ENCODE assay signal across 15 cellular contexts in the genomic region with DNA sequence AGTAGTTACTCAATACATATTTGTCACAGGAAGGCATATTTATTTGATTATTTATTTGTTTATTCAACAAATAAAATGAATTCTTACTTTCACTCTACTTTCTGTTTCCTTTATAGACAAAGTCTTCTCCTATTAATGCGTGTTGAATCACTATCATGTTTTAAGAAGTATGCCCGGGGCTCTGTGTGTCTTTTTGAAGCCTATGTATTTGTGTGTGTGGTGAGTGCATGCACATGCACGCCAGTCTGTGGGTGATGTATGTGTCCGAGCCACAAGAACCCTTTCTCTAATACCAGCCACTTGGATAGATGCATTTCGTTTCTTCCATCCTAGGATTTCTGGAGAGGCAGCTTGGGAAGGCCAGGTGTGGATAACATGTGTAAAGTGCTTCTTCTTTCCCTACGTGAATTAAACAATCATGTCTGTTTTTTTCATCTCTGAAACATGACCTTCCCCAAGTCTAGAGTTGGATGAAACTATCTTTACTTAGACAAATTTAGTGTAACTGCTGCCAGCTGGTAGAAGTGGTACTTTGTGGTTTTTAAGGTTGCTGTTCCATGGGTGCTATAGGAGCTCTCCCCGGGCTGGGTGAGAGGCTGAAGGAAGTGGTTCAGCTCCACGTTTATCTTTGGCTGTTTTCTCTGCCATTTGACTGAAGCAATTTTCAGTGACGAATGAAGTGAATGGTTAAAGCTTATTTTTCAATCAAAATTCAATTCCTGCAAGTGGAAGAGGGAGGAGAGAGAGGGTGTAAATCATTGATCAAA. TPM values are rescaled to one million over a fixed set of nuclear protein-coding genes. Genes with fewer than 3 reads are reported as not detected.
DNase-seq lines count a peak whose midpoint lies in the region; ATAC-seq, FAIRE-seq and TF ChIP-seq lines count a peak whose summit lies in the region.
"Had no signal": no experiment of that assay in that cellular context is flagged by ENCODE, and none has a peak within 500 bp of the region (broad histone marks: within the 10 kb centered on the region; RNA-seq: fewer than 3 reads in every experiment).

No MANE protein-coding gene starts in this region.

- H2AFZ ChIP-seq in Loucy (ENCODE audit: low read length), result peak overlapping the region; percentile 41; the same call in 1 of the 2 replicates
- no peak overlapping the region for H2AFZ ChIP-seq in astrocyte (ENCODE audit: low read depth, low read length)

- H3K4me2 ChIP-seq in Loucy (ENCODE audit: low read depth, low read length, poor library complexity, severe bottlenecking) (peak overlapping the region; percentile 54), astrocyte (ENCODE audit: low read length) (no peak overlapping the region)

- H3K4me1 ChIP-seq in Loucy (ENCODE audit: insufficient read depth, low read length, poor library complexity, severe bottlenecking) (peaks cover 13% of the 10 kb centered on the region), astrocyte (ENCODE audit: insufficient read depth, low read length) (peaks cover 9% of the 10 kb centered on the region), pancreas (no peaks in the 10 kb centered on the region)
- H3K4me1 ChIP-seq: SJCRH30, spleen had no signal

- H3K4me3 ChIP-seq in Loucy (ENCODE audit: low read length, poor library complexity, severe bottlenecking) (peak overlapping the region; percentile 19), astrocyte (ENCODE audit: insufficient read depth, low read depth, low read length) (no peak overlapping the region), pancreas (no peak overlapping the region)
- H3K4me3 ChIP-seq: ovary, SJCRH30, spleen had no signal

- H3K36me3 Mint-ChIP-seq in astrocyte (ENCODE audit: low read depth, unreplicated experiment) (no peaks in the 10 kb centered on the region), mesothelial cell of epicardium (no peaks in the 10 kb centered on the region)

- H3K9me3 Mint-ChIP-seq in astrocyte (ENCODE audit: unreplicated experiment) (peaks cover 2% of the 10 kb centered on the region), mesothelial cell of epicardium (peaks cover 5% of the 10 kb centered on the region)

- H3K27me3 Mint-ChIP-seq in astrocyte (ENCODE audit: low read depth, unreplicated experiment), result peaks cover 7% of the 10 kb centered on the region
- no peaks in the 10 kb centered on the region for H3K27me3 Mint-ChIP-seq in mesothelial cell of epicardium (ENCODE audit: low read depth)

- WGBS in pancreas, 2 donors, result 68% methylated on average over 9 of the region's 9 CpGs

- H3K27ac Mint-ChIP-seq in astrocyte (ENCODE audit: unreplicated experiment), result peak overlapping the region; percentile 27
- peak overlapping the region; percentile 93 for H3K27ac Mint-ChIP-seq in mesothelial cell of epicardium

- H3K4me3 Mint-ChIP-seq in astrocyte (ENCODE audit: unreplicated experiment), result peak overlapping the region; percentile 10
- H3K4me3 Mint-ChIP-seq in mesothelial cell of epicardium, result no peak overlapping the region

- no peaks in the 10 kb centered on the region for H3F3A ChIP-seq in Loucy (ENCODE audit: low read depth)

- H3K9me3 ChIP-seq in Loucy (ENCODE audit: insufficient read depth, low read depth, low read length) (no peaks in the 10 kb centered on the region), astrocyte (ENCODE audit: insufficient read depth, low read depth, low read length) (no peaks in the 10 kb centered on the region), pancreas (no peaks in the 10 kb centered on the region)
- H3K9me3 ChIP-seq: ovary, SJCRH30, spleen had no signal

- TF ChIP-seq CTCF in D721Med (IDR thresholded peaks at IDR 0.05; ENCODE audit: insufficient read depth, missing control alignments), result no peak
- TF ChIP-seq CTCF in Loucy (conservative IDR thresholded peaks at IDR 0.05; ENCODE audit: low read length), result no peak
- no peak for TF ChIP-seq CTCF in astrocyte (IDR thresholded peaks at IDR 0.05; ENCODE audit: insufficient read depth, low read depth, low read length)
- no peak for TF ChIP-seq CTCF in mesothelial cell of epicardium (IDR thresholded peaks at IDR 0.05; ENCODE audit: unreplicated experiment)
- no peak for TF ChIP-seq CTCF in pancreas (IDR thresholded peaks at IDR 0.05)

- FAIRE-seq in D721Med (lab: Jason Lieb, UNC), result peak; percentile 29
- FAIRE-seq in astrocyte (lab: Jason Lieb, UNC), result no peak
- FAIRE-seq in pancreas (lab: Jason Lieb, UNC), result no peak

- H3K9ac ChIP-seq in Loucy (ENCODE audit: low read depth, low read length, poor library complexity, severe bottlenecking) (peak overlapping the region; percentile 40), astrocyte (ENCODE audit: low read length) (no peak overlapping the region)

- no peak for DNase-seq in D721Med (ENCODE audit: insufficient read length, low spot score)
- DNase-seq in astrocyte (ENCODE audit: low read depth), result no peak
- no peak for DNase-seq in mesothelial cell of epicardium (ENCODE audit: low spot score in 2 of 2, unreplicated experiment in 2 of 2)
- no peak for DNase-seq in occipital lobe (lab: John Stamatoyannopoulos, UW)
- DNase-seq in dermis blood vessel endothelial cell, result no peak
- DNase-seq in pancreas, result no peak
- DNase-seq: activated CD8-positive, alpha-beta memory T cell treated with anti-CD3 and anti-CD28 coated beads for 24 hours; activated gamma-delta T cell; KG1; NCI-H1930; ovary; spleen had no signal

- H3K36me3 ChIP-seq in Loucy (ENCODE audit: insufficient read depth, low read length) (no peaks in the 10 kb centered on the region), astrocyte (ENCODE audit: insufficient read depth, low read length) (no peaks in the 10 kb centered on the region), pancreas (no peaks in the 10 kb centered on the region)
- H3K36me3 ChIP-seq: ovary, SJCRH30, spleen had no signal

- H3K79me2 ChIP-seq in Loucy (ENCODE audit: insufficient read depth, low read length) (no peaks in the 10 kb centered on the region), astrocyte (ENCODE audit: insufficient read depth, low read length) (no peaks in the 10 kb centered on the region)

- H3K4me1 Mint-ChIP-seq in astrocyte (ENCODE audit: low read depth, unreplicated experiment) (peaks cover 26% of the 10 kb centered on the region), mesothelial cell of epicardium (peaks cover 39% of the 10 kb centered on the region)

- ATAC-seq in pancreas (no peak), HG03354 (IDR thresholded peaks at IDR 0.05; ENCODE audit: poor library complexity, severe bottlenecking, unreplicated experiment) (no peak)

- intact Hi-C loops in pancreas (cut with DNase I), result no loop called here

- H3K9me2 ChIP-seq in Loucy (replicated peaks; ENCODE audit: low read depth, low read length), result no peaks in the 10 kb centered on the region

- H4K20me1 ChIP-seq in Loucy (ENCODE audit: insufficient read depth, low read length, poor library complexity, severe bottlenecking) (no peaks in the 10 kb centered on the region), astrocyte (ENCODE audit: insufficient read depth, low read length) (no peaks in the 10 kb centered on the region)

- H3K27ac ChIP-seq in astrocyte (ENCODE audit: low read depth, low read length) (no peak overlapping the region), pancreas (no peak overlapping the region)
- H3K27ac ChIP-seq: ovary, SJCRH30, spleen had no signal

- H3K27me3 ChIP-seq in Loucy (ENCODE audit: insufficient read depth, low read length, poor library complexity, severe bottlenecking), result no peaks in the 10 kb centered on the region
- no peaks in the 10 kb centered on the region for H3K27me3 ChIP-seq in astrocyte (ENCODE audit: insufficient read depth, low read length)
- no peaks in the 10 kb centered on the region for H3K27me3 ChIP-seq in pancreas
- H3K27me3 ChIP-seq: ovary, SJCRH30 had no signal

RNA-seq across cellular contexts. Expression of a gene that starts 46.8 kb away (rescaled TPM):
- total RNA-seq in astrocyte (5.2 TPM in 2 replicates), mesothelial cell of epicardium (4.3 to 4.7 TPM (median 4.4 TPM) in 3 replicates), occipital lobe (4.4 TPM), dermis blood vessel endothelial cell (0.68 and 0.74 TPM in 2 replicates), pancreas (1 to 10 TPM in 1 of 6 donors, under 1 TPM in 5; 0.20 to 1.6 (median 0.87) TPM)
- 1 to 10 TPM in 1 of 2 donors, under 1 TPM in 1; 0.68 to 1.1 TPM for polyA plus RNA-seq in pancreas

RNA-seq across cellular contexts. Expression of a gene that starts 55.0 kb away (rescaled TPM):
- total RNA-seq in astrocyte, result 585 and 657 TPM in 2 replicates
- 159 to 163 TPM (median 162 TPM) in 3 replicates for total RNA-seq in mesothelial cell of epicardium
- total RNA-seq in occipital lobe, result 37.6 TPM
- 579 and 920 TPM in 2 replicates for total RNA-seq in dermis blood vessel endothelial cell
- 100 to 1,000 TPM in 1 of 6 donors, 10 to 100 TPM in 5; 44.0 to 105 (median 53.5) TPM for total RNA-seq in pancreas
- polyA plus RNA-seq in pancreas, result 10 to 100 TPM; 91.5 to 94.5 TPM
